Comparison of ENCODE assay signal across 1 cellular context in genomic region chr17:29617481-29618271, GRCh38.
TF ChIP-seq lines count a peak whose summit lies in the region.

No MANE protein-coding gene starts in this region.

TF ChIP-seq in GM23338, 12 proteins besides CTCF, POLR2A, EP300 and RAD21:
- TF ChIP-seq POLR2AphosphoS5 (IDR thresholded peaks at IDR 0.05; ENCODE audit: low read depth) (peak; percentile 25; the same call in 1 of the 2 replicates), ZNF114 (CRISPR knock-in tag; IDR thresholded peaks at IDR 0.05) (no peak), ZNF462 (CRISPR knock-in tag; IDR thresholded peaks at IDR 0.05) (no peak), REST (IDR thresholded peaks at IDR 0.05; ENCODE audit: unreplicated experiment) (peak; percentile 10)
